In genomic region chr21:39094847-39095525, GRCh38 we compare ENCODE assay signal across 1 cellular context.
TF ChIP-seq lines count a peak whose summit lies in the region.

No MANE protein-coding gene starts in this region.

TF ChIP-seq in HepG2, 621 proteins besides CTCF, POLR2A, EP300 and RAD21 (continued from another document and continues in another):
- TF ChIP-seq ZNF770 (CRISPR knock-in tag; IDR thresholded peaks at IDR 0.05): no peak
- TF ChIP-seq MXD4 (CRISPR knock-in tag; IDR thresholded peaks at IDR 0.05): 0 out of 2 replicates have a peak, but pooled peaks have one; percentile 40
- no peak for TF ChIP-seq KAT7 (CRISPR knock-in tag; IDR thresholded peaks at IDR 0.05; ENCODE audit: borderline replicate concordance)
- TF ChIP-seq CEBPZ (IDR thresholded peaks at IDR 0.05; ENCODE audit: low read length): no peak
- TF ChIP-seq ZNF549 (CRISPR knock-in tag; IDR thresholded peaks at IDR 0.05): no peak
- TF ChIP-seq ZNF572 (CRISPR knock-in tag; IDR thresholded peaks at IDR 0.05): no peak
- TF ChIP-seq RFXANK (CRISPR knock-in tag; IDR thresholded peaks at IDR 0.05): no peak
- no peak for TF ChIP-seq ZNF782 (CRISPR knock-in tag; IDR thresholded peaks at IDR 0.05; ENCODE audit: borderline replicate concordance)
- TF ChIP-seq FLYWCH1 (CRISPR knock-in tag; IDR thresholded peaks at IDR 0.05): no peak
- TF ChIP-seq ZFYVE20 (CRISPR knock-in tag; IDR thresholded peaks at IDR 0.05; ENCODE audit: borderline replicate concordance, low read depth): no peak
- TF ChIP-seq DNMT1 (CRISPR knock-in tag; IDR thresholded peaks at IDR 0.05): no peak
- TF ChIP-seq ZNF776 (CRISPR knock-in tag; IDR thresholded peaks at IDR 0.05): no peak
- TF ChIP-seq ZNF747 (CRISPR knock-in tag; IDR thresholded peaks at IDR 0.05; ENCODE audit: borderline replicate concordance): no peak
- TF ChIP-seq NFE2L1 (CRISPR knock-in tag; IDR thresholded peaks at IDR 0.05; ENCODE audit: borderline replicate concordance): no peak
- peak; percentile 77; the same call in 1 of the 2 replicates for TF ChIP-seq ZNF335 (CRISPR knock-in tag; IDR thresholded peaks at IDR 0.05)
- TF ChIP-seq HMGA1 (CRISPR knock-in tag; conservative IDR thresholded peaks at IDR 0.05): no peak
- peak; percentile 72 for TF ChIP-seq TBL1XR1 (IDR thresholded peaks at IDR 0.05; ENCODE audit: borderline replicate concordance, low read length, partially characterized antibody)
- no peak; the same call in 1 of the 2 replicates for TF ChIP-seq RXRA (CRISPR knock-in tag; IDR thresholded peaks at IDR 0.05)
- TF ChIP-seq TERF1 (CRISPR knock-in tag; IDR thresholded peaks at IDR 0.05): no peak
- TF ChIP-seq GLMP (CRISPR knock-in tag; IDR thresholded peaks at IDR 0.05; ENCODE audit: borderline replicate concordance): no peak
- TF ChIP-seq TEAD3 (CRISPR knock-in tag; optimal IDR thresholded peaks at IDR 0.05; ENCODE audit: borderline replicate concordance): peak; percentile 89
- TF ChIP-seq DR1 (CRISPR knock-in tag; IDR thresholded peaks at IDR 0.05): no peak
- no peak for TF ChIP-seq MNT (IDR thresholded peaks at IDR 0.05)
- no peak for TF ChIP-seq HNRNPLL (IDR thresholded peaks at IDR 0.05; ENCODE audit: low read depth, low read length, poor library complexity, severe bottlenecking)
- no peak; the same call in none of the 2 replicates for TF ChIP-seq ZBTB25 (CRISPR knock-in tag; IDR thresholded peaks at IDR 0.05)
- no peak for TF ChIP-seq RBM22 (optimal IDR thresholded peaks at IDR 0.05; ENCODE audit: low read length)
- peak; percentile 71 for TF ChIP-seq BRD4 (CRISPR knock-in tag; IDR thresholded peaks at IDR 0.05)
- peak; percentile 90 for TF ChIP-seq FOXP4 (CRISPR knock-in tag; IDR thresholded peaks at IDR 0.05)
- no peak for TF ChIP-seq ZNF672 (CRISPR knock-in tag; IDR thresholded peaks at IDR 0.05)
- no peak for TF ChIP-seq GABPA (IDR thresholded peaks at IDR 0.05; ENCODE audit: low read depth, low read length)
- TF ChIP-seq GABPA (CRISPR knock-in tag; IDR thresholded peaks at IDR 0.05; ENCODE audit: low read depth): no peak
- TF ChIP-seq ETV6 (CRISPR knock-in tag; conservative IDR thresholded peaks at IDR 0.05): no peak
- TF ChIP-seq AKNA (CRISPR knock-in tag; IDR thresholded peaks at IDR 0.05; ENCODE audit: borderline replicate concordance): no peak
- TF ChIP-seq FOXJ3 (CRISPR knock-in tag; IDR thresholded peaks at IDR 0.05; ENCODE audit: borderline replicate concordance): peak; percentile 90
- TF ChIP-seq KAT8 (CRISPR knock-in tag; IDR thresholded peaks at IDR 0.05): peak; percentile 73; the same call in 1 of the 2 replicates
- no peak for TF ChIP-seq ZNF773 (CRISPR knock-in tag; IDR thresholded peaks at IDR 0.05; ENCODE audit: borderline replicate concordance)
- no peak for TF ChIP-seq ELF1 (CRISPR knock-in tag; IDR thresholded peaks at IDR 0.05)
- no peak for TF ChIP-seq ZNF704 (CRISPR knock-in tag; IDR thresholded peaks at IDR 0.05; ENCODE audit: borderline replicate concordance)
- TF ChIP-seq MLX (CRISPR knock-in tag; IDR thresholded peaks at IDR 0.05): 0 out of 2 replicates have a peak, but pooled peaks have one; percentile 66
- TF ChIP-seq BCL3 (CRISPR knock-in tag; IDR thresholded peaks at IDR 0.05): no peak; the same call in 1 of the 2 replicates
